ENCODE assay signal across 8 cellular contexts in genomic region chr6:148746363-148747144, GRCh38. TPM values are rescaled to one million over a fixed set of nuclear protein-coding genes. Genes with fewer than 3 reads are reported as not detected.
DNase-seq lines count a peak whose midpoint lies in the region; ATAC-seq and TF ChIP-seq lines count a peak whose summit lies in the region.

TSS of gene UST (plus strand) at chr6:148747030. CDS start at chr6:148747431, 401 bp downstream.

- peak within 1 kb of the TSS; percentile 85 for H3K27ac Mint-ChIP-seq in HFFc6

- peaks cover 24% of the 10 kb centered on the region for H3K4me1 ChIP-seq in lower lobe of right lung

- H3K36me3 Mint-ChIP-seq in HFFc6 (ENCODE audit: low read depth) = no peaks in the 10 kb centered on the region

- peaks cover 42% of the 10 kb centered on the region for H3K4me1 Mint-ChIP-seq in HFFc6 (ENCODE audit: low read depth)

- H3K36me3 ChIP-seq in lower lobe of right lung = no peaks in the 10 kb centered on the region

- H3K9me3 Mint-ChIP-seq in HFFc6 = no peaks in the 10 kb centered on the region

- ATAC-seq in lower lobe of right lung = peak; percentile 86 to 88

- peak within 1 kb of the TSS; percentile 75 for H3K27ac ChIP-seq in lower lobe of right lung

- H3K9me3 ChIP-seq in lower lobe of right lung = no peaks in the 10 kb centered on the region

- peak within 1 kb of the TSS; percentile 90 for H3K4me3 Mint-ChIP-seq in HFFc6

- peak; percentile 70 for TF ChIP-seq CTCF in HFFc6 (IDR thresholded peaks at IDR 0.05)
- peak; percentile 41 for TF ChIP-seq CTCF in lower lobe of right lung (IDR thresholded peaks at IDR 0.05)

- DNase-seq in ELF-1 (ENCODE audit: low read depth, low spot score) = peak; percentile 93
- peak; percentile 93 for DNase-seq in HFFc6
- peak; percentile 16 for DNase-seq in NCI-H2227 treated with DMSO at 0.1 percent for 48 hours (lab: John Stamatoyannopoulos, UW)
- peak; percentile 56 for DNase-seq in activated CD4-positive, alpha-beta T cell treated with anti-CD3 and anti-CD28 coated beads, Interleukin-2, amount 50 U/mL, for 1 hour
- peak; percentile 27 for DNase-seq in effector CD8-positive, alpha-beta T cell (lab: John Stamatoyannopoulos, UW)
- peak; percentile 87 for DNase-seq in lower lobe of right lung
- peak; percentile 33 for DNase-seq in stimulated activated CD8-positive, alpha-beta memory T cell treated with anti-CD3 and anti-CD28 coated beads, Interleukin-12 subunit alpha, Interleukin-12 subunit beta, amount 100 ng/mL, for 1 hour (ENCODE audit: low read depth)
- DNase-seq in GM19240 (ENCODE audit: insufficient read length, low spot score) = no peak

- peaks cover 17% of the 10 kb centered on the region for H3K27me3 ChIP-seq in lower lobe of right lung (ENCODE audit: low read depth)

- H3K27me3 Mint-ChIP-seq in HFFc6 (ENCODE audit: insufficient read depth) = no peaks in the 10 kb centered on the region

- H3K4me3 ChIP-seq in lower lobe of right lung = peak within 1 kb of the TSS; percentile 81

- intact Hi-C loops in lower lobe of right lung (cut with DNase I) = loop anchor here (10.0 kb wide), 1 partner anchor 208 kb away; no protein-coding TSS in a partner anchor

RNA-seq across cellular contexts. Expression of gene UST, which starts in this region (rescaled TPM):
- 10 to 100 TPM; 12.9 to 17.3 (median 16.7) TPM for total RNA-seq in HFFc6 (2021; fragmentation: NEBNext Ultra II Directional; extraction: Animal tissue kit (Norgen Biotek cat#: 25700))
- total RNA-seq in lower lobe of right lung = 11.8 TPM
